Comparison of ENCODE assay signal across 8 cellular contexts in genomic region chr2:28389399-28390240, GRCh38. TPM values are rescaled to one million over a fixed set of nuclear protein-coding genes. Genes with fewer than 3 reads are reported as not detected.
DNase-seq lines count a peak whose midpoint lies in the region; ATAC-seq and TF ChIP-seq lines count a peak whose summit lies in the region.

No MANE protein-coding gene starts in this region.

- H3K9me3 ChIP-seq in heart left ventricle (no peaks in the 10 kb centered on the region), upper lobe of right lung (no peaks in the 10 kb centered on the region)

- H3K4me3 ChIP-seq in heart left ventricle (peak overlapping the region; percentile 82 to 100 (median 96)), upper lobe of right lung (peak overlapping the region; percentile 95)

- peaks cover 23% of the 10 kb centered on the region for H3K4me1 Mint-ChIP-seq in brain

- no peak for DNase-seq in heart left ventricle
- no peak for DNase-seq in left ventricle myocardium superior
- peak; percentile 15 for DNase-seq in medulla oblongata (ENCODE audit: extremely low spot score)
- no peak for DNase-seq in upper lobe of right lung

- H3K36me3 Mint-ChIP-seq in brain: no peaks in the 10 kb centered on the region

- peak overlapping the region; percentile 96 to 99 (median 98) for H3K27ac Mint-ChIP-seq in brain

- intact Hi-C loops in heart left ventricle (cut with DNase I): loop anchor here (1.0 to 10.0 kb wide), 29 partner anchors 32 to 682 kb away; partner anchors contain the start of genes BABAM2 (in 5 of the 10), RBKS (in 5 of the 10) and MRPL33 (in 3 of the 10)
- intact Hi-C loops in left ventricle myocardium superior (cut with micrococcal nuclease): no loop called here
- intact Hi-C loops in upper lobe of right lung (cut with DNase I): no loop called here

- H3K27me3 Mint-ChIP-seq in brain: peaks cover 44% of the 10 kb centered on the region

- H3K36me3 ChIP-seq in heart left ventricle: no peaks in the 10 kb centered on the region
- no peaks in the 10 kb centered on the region for H3K36me3 ChIP-seq in upper lobe of right lung

- 19 to 29% (median 20%) methylated on average over 10 to 17 of the region's 17 CpGs for WGBS in heart left ventricle, 4 donors

- H3K4me1 ChIP-seq in heart left ventricle (peaks cover 0 to 20% (median 11%) of the 10 kb centered on the region in 12 donors), upper lobe of right lung (no peaks in the 10 kb centered on the region)

- no peak for TF ChIP-seq POLR2A in heart left ventricle (IDR thresholded peaks at IDR 0.05)

- peak in 3 of 12 donors; percentile 21 to 33 (median 28) for TF ChIP-seq CTCF in heart left ventricle (IDR thresholded peaks at IDR 0.05)
- TF ChIP-seq CTCF in brain (conservative IDR thresholded peaks at IDR 0.05): no peak
- TF ChIP-seq CTCF in upper lobe of right lung (IDR thresholded peaks at IDR 0.05): peak; percentile 12

- H3K27ac ChIP-seq in heart left ventricle (peak overlapping the region; percentile 94 to 100 (median 100)), upper lobe of right lung (peak overlapping the region; percentile 99)

- peak overlapping the region; percentile 88 to 97 (median 91) for H3K4me3 Mint-ChIP-seq in brain

- ATAC-seq in heart left ventricle (no peak), left ventricle myocardium superior (no peak), upper lobe of right lung (no peak), GM19463 (IDR thresholded peaks at IDR 0.05; ENCODE audit: unreplicated experiment) (no peak), esophagus mucosa (no peak), GM19452 (IDR thresholded peaks at IDR 0.05; ENCODE audit: unreplicated experiment) (no peak)

- peaks cover 0 to 6% (median 0%) of the 10 kb centered on the region in 5 experiments for H3K9me3 Mint-ChIP-seq in brain

- H3K27me3 ChIP-seq in heart left ventricle: no peaks in the 10 kb centered on the region
- H3K27me3 ChIP-seq in upper lobe of right lung: no peaks in the 10 kb centered on the region

RNA-seq across cellular contexts. Expression of gene FOSL2, which starts 3.0 kb away (rescaled TPM):
- total RNA-seq in heart left ventricle: 100 to 1,000 TPM in 2 of 9 donors, 10 to 100 TPM in 7; 26.2 to 144 (median 50.2) TPM
- polyA plus RNA-seq in heart left ventricle: 10 to 100 TPM; 15.2 to 66.2 TPM
- total RNA-seq in left ventricle myocardium superior: 45.7 TPM
- polyA plus RNA-seq in brain (ENCODE audit: insufficient read depth, low read depth, low replicate concordance): 13.7 TPM
- 123 TPM for total RNA-seq in upper lobe of right lung
- total RNA-seq in esophagus mucosa: 166 TPM

Comparison
In these comparisons a context has a peak if more than half of its experiments do, and no peak if none do; other contexts are left out.
1. intact Hi-C loops: an anchor here in heart left ventricle (1.0 to 10.0 kb wide); none called in left ventricle myocardium superior and upper lobe of right lung.